Comparison of ENCODE assay signal across 25 cellular contexts in the genomic region with DNA sequence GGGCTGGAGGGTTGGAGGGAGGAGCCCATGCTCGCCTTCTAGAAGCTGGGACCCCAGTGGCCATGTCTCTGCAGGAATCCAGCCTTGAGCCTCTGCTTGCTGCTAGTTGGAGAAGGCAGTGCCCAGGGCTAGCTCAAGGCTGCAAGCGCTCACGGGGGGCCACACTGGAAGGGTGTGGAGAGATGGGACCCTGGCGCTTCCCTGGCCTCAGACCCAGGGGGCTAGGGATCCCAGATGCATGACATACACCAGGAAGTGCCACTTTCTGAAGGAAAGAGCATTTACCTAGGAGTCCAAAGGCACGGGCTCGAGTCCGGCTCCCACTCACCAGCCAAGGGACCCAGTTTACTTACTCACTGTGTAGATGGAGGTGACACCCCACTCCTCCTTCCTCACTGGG. TPM values are rescaled to one million over a fixed set of nuclear protein-coding genes. Genes with fewer than 3 reads are reported as not detected.
DNase-seq lines count a peak whose midpoint lies in the region; ATAC-seq, FAIRE-seq and TF ChIP-seq lines count a peak whose summit lies in the region.
"Had no signal": no experiment of that assay in that cellular context is flagged by ENCODE, and none has a peak within 500 bp of the region (broad histone marks: within the 10 kb centered on the region; RNA-seq: fewer than 3 reads in every experiment).

No MANE protein-coding gene starts in this region.

- H3K4me1 Mint-ChIP-seq in MCF 10A (ENCODE audit: insufficient read depth, unreplicated experiment), result peaks cover 8% of the 10 kb centered on the region
- H3K4me1 Mint-ChIP-seq: CD14-positive monocyte had no signal

- H3K56ac ChIP-seq in H1 (replicated peaks; ENCODE audit: insufficient read length, low read depth, low read length), result no peak overlapping the region

- H3K36me3 ChIP-seq in breast epithelium, result no peaks in the 10 kb centered on the region
- H3K36me3 ChIP-seq in H1 (ENCODE audit: control insufficient read depth in 2 of 4, insufficient read depth in 4 of 4, low read length in 3 of 4), result no peaks in the 10 kb centered on the region
- no peaks in the 10 kb centered on the region for H3K36me3 ChIP-seq in neuronal stem cell (replicated peaks in 1 of 2; ENCODE audit: control insufficient read depth in 2 of 2, insufficient read depth in 2 of 2, low read length in 2 of 2)
- H3K36me3 ChIP-seq in upper lobe of right lung, result no peaks in the 10 kb centered on the region
- no peaks in the 10 kb centered on the region for H3K36me3 ChIP-seq in transverse colon
- H3K36me3 ChIP-seq: Peyer's patch had no signal

- no peak overlapping the region for H3K4me3 ChIP-seq in breast epithelium
- H3K4me3 ChIP-seq in H1 (ENCODE audit: extremely low read depth in 1 of 4, insufficient read depth in 2 of 4, low read depth in 3 of 4, low read length in 4 of 4), result no peak overlapping the region
- no peak overlapping the region for H3K4me3 ChIP-seq in neuronal stem cell (ENCODE audit: low read length in 2 of 2)
- no peak overlapping the region for H3K4me3 ChIP-seq in upper lobe of right lung
- no peak overlapping the region for H3K4me3 ChIP-seq in transverse colon
- H3K4me3 ChIP-seq: Peyer's patch had no signal

- H2BK20ac ChIP-seq in H1 (ENCODE audit: low read length), result no peak overlapping the region

- TF ChIP-seq EP300 in H1 (IDR thresholded peaks at IDR 0.05; ENCODE audit: borderline replicate concordance in 1 of 2, low read depth in 2 of 2, low read length in 2 of 2) (no peak), transverse colon (IDR thresholded peaks at IDR 0.05; ENCODE audit: low read depth) (no peak)

- intact Hi-C loops in breast epithelium (cut with DNase I; ENCODE audit: low total_unique reads), result no loop called here
- intact Hi-C loops in MCF 10A (cut with micrococcal nuclease), result no loop called here
- intact Hi-C loops in upper lobe of right lung (cut with DNase I), result no loop called here
- intact Hi-C loops in transverse colon (cut with DNase I; ENCODE audit: low total_unique reads), result no loop called here

- H3K4me1 ChIP-seq in breast epithelium (peaks cover 4 to 9% of the 10 kb centered on the region in 2 donors), H1 (replicated peaks in 1 of 4; ENCODE audit: control insufficient read depth in 3 of 4, insufficient read depth in 4 of 4, low read length in 3 of 4) (peaks cover 0 to 9% (median 1%) of the 10 kb centered on the region in 4 experiments; a peak in 2 of 7 replicates), neuronal stem cell (ENCODE audit: control insufficient read depth in 2 of 2, insufficient read depth in 1 of 2, low read depth in 1 of 2, low read length in 2 of 2) (peaks cover 2 to 12% of the 10 kb centered on the region in 2 donors), upper lobe of right lung (no peaks in the 10 kb centered on the region), transverse colon (peaks cover 0 to 6% (median 0%) of the 10 kb centered on the region in 4 donors)
- H3K4me1 ChIP-seq: Peyer's patch had no signal

- H2BK12ac ChIP-seq in H1 (ENCODE audit: low read depth, low read length) (0 out of 2 replicates have a peak overlapping the region, but pooled peaks have one; percentile 60), neuronal stem cell (ENCODE audit: low read length) (no peak overlapping the region)

- H3K14ac ChIP-seq in H1 (ENCODE audit: insufficient read length) (no peak overlapping the region), neuronal stem cell (ENCODE audit: low read length) (no peak overlapping the region)

- no peaks in the 10 kb centered on the region for H3K9me3 Mint-ChIP-seq in MCF 10A (ENCODE audit: unreplicated experiment)
- H3K9me3 Mint-ChIP-seq: CD14-positive monocyte had no signal

- H3K79me1 ChIP-seq in H1 (ENCODE audit: low read depth, low read length), result no peaks in the 10 kb centered on the region
- no peaks in the 10 kb centered on the region for H3K79me1 ChIP-seq in neuronal stem cell (ENCODE audit: low read depth, low read length)

- no peak overlapping the region for H3K27ac Mint-ChIP-seq in MCF 10A (ENCODE audit: low read depth, unreplicated experiment)
- H3K27ac Mint-ChIP-seq: CD14-positive monocyte had no signal

- no peak for FAIRE-seq in H1 (lab: Jason Lieb, UNC)
- FAIRE-seq: D721Med, GM18507, H54 had no signal

- CTCF ChIA-PET in MCF 10A (lab: Yijun Ruan, JAX) (interaction anchor here (0.6 to 11.7 kb wide), 11 partner anchors 9 to 530 kb away, joined by 3 to 250 read pairs (median 5); no protein-coding TSS in a partner anchor), H1 (lab: Charles Lee; ENCODE audit: partially characterized antibody) (interaction anchor here (0.7 to 12.6 kb wide), 11 partner anchors 8 to 593 kb away, joined by 3 to 143 read pairs (median 4); no protein-coding TSS in a partner anchor)

- peaks cover 18% of the 10 kb centered on the region for H3K36me3 Mint-ChIP-seq in MCF 10A (ENCODE audit: insufficient read depth, unreplicated experiment)
- H3K36me3 Mint-ChIP-seq: CD14-positive monocyte had no signal

- no peak overlapping the region for H2BK15ac ChIP-seq in H1 (ENCODE audit: low read length)
- no peak overlapping the region for H2BK15ac ChIP-seq in neuronal stem cell (ENCODE audit: low read length)

- TF ChIP-seq POLR2A in breast epithelium (IDR thresholded peaks at IDR 0.05) (no peak), H1 (IDR thresholded peaks at IDR 0.05; ENCODE audit: control extremely low read depth in 1 of 2, low read depth in 2 of 2, low read length in 2 of 2) (no peak), transverse colon (IDR thresholded peaks at IDR 0.05) (no peak)

- DNase-seq in breast epithelium (ENCODE audit: low spot score in 2 of 2) (no peak), MCF 10A (ENCODE audit: unreplicated experiment) (no peak), H1 (ENCODE audit: low read depth in 1 of 2, low spot score in 2 of 2) (no peak), neuronal stem cell (ENCODE audit: low spot score) (no peak), upper lobe of right lung (peak; percentile 29), transverse colon (no peak), NCI-H146 treated with DMSO at 0.1 percent for 48 hours (lab: John Stamatoyannopoulos, UW; ENCODE audit: unreplicated experiment) (no peak)
- DNase-seq: 8988T, AML-193, DMS53, GDM1, Kasumi-1, NCI-H1092 treated with DMSO at 0.1 percent for 48 hours, NCI-H1436 treated with DMSO at 0.1 percent for 48 hours, NCI-H2029 treated with DMSO at 0.1 percent for 48 hours, NCI-H226, NCI-H510A treated with DMSO at 0.1 percent for 48 hours, NCI-H774, Peyer's patch had no signal

- H2BK120ac ChIP-seq in H1 (replicated peaks; ENCODE audit: low read depth, low read length) (no peak overlapping the region), neuronal stem cell (ENCODE audit: low read depth, low read length) (no peak overlapping the region)

- H3K4me3 Mint-ChIP-seq in MCF 10A (ENCODE audit: unreplicated experiment), result no peak overlapping the region
- H3K4me3 Mint-ChIP-seq: CD14-positive monocyte had no signal

- H3K9me3 ChIP-seq in breast epithelium (no peaks in the 10 kb centered on the region), H1 (ENCODE audit: insufficient read depth in 2 of 2, low read depth in 1 of 2, low read length in 1 of 2) (no peaks in the 10 kb centered on the region), neuronal stem cell (replicated peaks in 1 of 2; ENCODE audit: control insufficient read depth in 2 of 2, insufficient read depth in 1 of 2, low read depth in 1 of 2, low read length in 2 of 2) (no peaks in the 10 kb centered on the region), upper lobe of right lung (no peaks in the 10 kb centered on the region), transverse colon (no peaks in the 10 kb centered on the region)
- H3K9me3 ChIP-seq: Peyer's patch had no signal

- H3K4me2 ChIP-seq in H1 (ENCODE audit: insufficient read depth in 1 of 2, low read depth in 2 of 2, low read length in 2 of 2), result no peak overlapping the region
- H3K4me2 ChIP-seq in neuronal stem cell (ENCODE audit: insufficient read depth, low read length, poor library complexity, severe bottlenecking), result no peak overlapping the region

- ATAC-seq in upper lobe of right lung (no peak), HG03520 (IDR thresholded peaks at IDR 0.05; ENCODE audit: unreplicated experiment) (no peak)
- ATAC-seq: SK-N-SH treated with all-trans-retinoic acid at 6 μM for 48 hours had no signal

- H4K91ac ChIP-seq in H1 (replicated peaks; ENCODE audit: insufficient read length, low read length) (no peak overlapping the region), neuronal stem cell (ENCODE audit: low read depth, low read length, poor library complexity) (peak overlapping the region; percentile 61)

- POLR2A ChIA-PET in MCF 10A (lab: Yijun Ruan, JAX), result interaction anchor here (0.6 kb wide), 2 partner anchors 50 to 644 kb away, joined by 3 to 4 read pairs; no protein-coding TSS in a partner anchor
- POLR2A ChIA-PET in H1 (lab: Charles Lee; ENCODE audit: partially characterized antibody), result interaction anchor here (0.6 to 1.1 kb wide), 3 partner anchors 10 to 193 kb away, joined by 3 read pairs; no protein-coding TSS in a partner anchor

- H3K23ac ChIP-seq in H1 (ENCODE audit: insufficient read length), result no peak overlapping the region
- no peak overlapping the region for H3K23ac ChIP-seq in neuronal stem cell (ENCODE audit: low read depth, low read length, poor library complexity)

- H2AK5ac ChIP-seq in H1 (ENCODE audit: low read depth, low read length) (no peak overlapping the region), neuronal stem cell (ENCODE audit: low read depth, low read length) (no peak overlapping the region)

- no peaks in the 10 kb centered on the region for H3K79me2 ChIP-seq in H1 (ENCODE audit: control insufficient read depth in 1 of 2, insufficient read depth in 2 of 2, low read length in 2 of 2)

- H4K20me1 ChIP-seq in H1 (replicated peaks in 1 of 2; ENCODE audit: control insufficient read depth in 1 of 2, insufficient read depth in 2 of 2, low read length in 2 of 2), result no peaks in the 10 kb centered on the region

- no peak for TF ChIP-seq RAD21 in H1 (IDR thresholded peaks at IDR 0.05 in 1 of 2, conservative IDR thresholded peaks at IDR 0.05 in 1 of 2; ENCODE audit: low read depth in 2 of 2, low read length in 2 of 2)

- H3K27ac ChIP-seq in breast epithelium, result peak overlapping the region; percentile 33 to 38
- H3K27ac ChIP-seq in H1 (ENCODE audit: low read depth, low read length), result no peak overlapping the region
- H3K27ac ChIP-seq in neuronal stem cell (replicated peaks; ENCODE audit: low read length), result no peak overlapping the region
- no peak overlapping the region for H3K27ac ChIP-seq in upper lobe of right lung
- H3K27ac ChIP-seq in transverse colon, result no peak overlapping the region
- H3K27ac ChIP-seq: Peyer's patch had no signal

- H4K8ac ChIP-seq in H1 (ENCODE audit: extremely low read depth, insufficient read depth, low read length) (no peak overlapping the region), neuronal stem cell (ENCODE audit: low read depth, low read length) (no peak overlapping the region)

- H3K27me3 ChIP-seq in breast epithelium (no peaks in the 10 kb centered on the region), H1 (replicated peaks in 1 of 4; ENCODE audit: control insufficient read depth in 3 of 4, extremely low read depth in 1 of 4, insufficient read depth in 3 of 4, low read length in 3 of 4) (no peaks in the 10 kb centered on the region), neuronal stem cell (ENCODE audit: control insufficient read depth in 3 of 3, insufficient read depth in 3 of 3, low read depth in 1 of 3, low read length in 3 of 3) (peaks cover 0 to 6% (median 0%) of the 10 kb centered on the region in 3 experiments), upper lobe of right lung (no peaks in the 10 kb centered on the region), transverse colon (no peaks in the 10 kb centered on the region)
- H3K27me3 ChIP-seq: Peyer's patch had no signal

- H3K9ac ChIP-seq in H1 (replicated peaks in 1 of 4; ENCODE audit: extremely low read depth in 1 of 4, low read depth in 3 of 4, low read length in 3 of 4) (no peak overlapping the region), neuronal stem cell (ENCODE audit: low read depth, low read length, poor library complexity) (no peak overlapping the region)

- WGBS in H1 (ENCODE audit: extremely low coverage in 1 of 2, insufficient coverage in 1 of 2, insufficient read length in 1 of 2, insufficient replicate concordance in 2 of 2, low coverage in 1 of 2, low lambda C conversion rate in 2 of 2, missing lambda C conversion rate in 1 of 2), 2 experiments, result 95% methylated on average over 7 of the region's 7 CpGs; no CpG with 5 or more reads in 1 of the 2 experiments
- WGBS in neuronal stem cell (ENCODE audit: extremely low coverage in 2 of 2, insufficient read length in 2 of 2, insufficient replicate concordance in 1 of 2), 2 donors, result no CpG with 5 or more reads among the region's 7 CpGs
- WGBS in transverse colon (ENCODE audit: low coverage in 1 of 2), 2 donors, result 90% methylated on average over 7 of the region's 7 CpGs; no CpG with 5 or more reads in 1 of the 2 donors

- H3K23me2 ChIP-seq in H1 (ENCODE audit: low read depth, low read length), result no peaks in the 10 kb centered on the region

- H2AFZ ChIP-seq in H1 (ENCODE audit: low read length), result no peak overlapping the region
- H2AFZ ChIP-seq in neuronal stem cell (ENCODE audit: low read length), result no peak overlapping the region

- no TSS peak for BruUV-seq in MCF 10A (replicated peaks; lab: Mats Ljungman, UMichigan)

- no peaks in the 10 kb centered on the region for H3K27me3 Mint-ChIP-seq in MCF 10A (ENCODE audit: insufficient read depth, unreplicated experiment)

- H3K18ac ChIP-seq in H1 (ENCODE audit: extremely low read depth, low read length) (no peak overlapping the region), neuronal stem cell (ENCODE audit: low read length) (peak overlapping the region; percentile 55)

- H3K4ac ChIP-seq in H1 (replicated peaks; ENCODE audit: insufficient read length, low read depth, low read length) (no peak overlapping the region), neuronal stem cell (ENCODE audit: low read length) (no peak overlapping the region)

- in situ Hi-C loops in transverse colon (cut with MboI; ENCODE audit: low pct_ligation_motif_present in 1 of 4, low pct_unique_long_range_greater_than_20kb in 1 of 4, low sequenced_read_pairs in 3 of 4), result loop anchor here in 2 of 4 donors (25.0 kb wide), 2 partner anchors 522 to 778 kb away; partner anchors contain the start of gene NEK2 (in 1 of the 2)

- H2BK5ac ChIP-seq in H1 (ENCODE audit: low read depth, low read length) (no peak overlapping the region; the same call in 1 of the 2 replicates), neuronal stem cell (ENCODE audit: low read length) (no peak overlapping the region)

- H4K5ac ChIP-seq in H1 (ENCODE audit: insufficient read length, low read depth, low read length), result no peak overlapping the region

- TF ChIP-seq CTCF in breast epithelium (IDR thresholded peaks at IDR 0.05), result no peak
- TF ChIP-seq CTCF in MCF 10A (IDR thresholded peaks at IDR 0.05; ENCODE audit: unreplicated experiment), result no peak
- TF ChIP-seq CTCF in H1 (IDR thresholded peaks at IDR 0.05; ENCODE audit: control extremely low read depth in 1 of 3, insufficient read depth in 1 of 3, low read depth in 1 of 3, low read length in 3 of 3), result no peak
- TF ChIP-seq CTCF in upper lobe of right lung (IDR thresholded peaks at IDR 0.05), result no peak
- TF ChIP-seq CTCF in transverse colon (IDR thresholded peaks at IDR 0.05), result no peak

RNA-seq across cellular contexts. Expression of gene NENF, which starts 32.6 kb away (rescaled TPM):
- 100 to 1,000 TPM in 2 of 3 donors, 10 to 100 TPM in 1; 78.9 to 142 (median 142) TPM for total RNA-seq in breast epithelium
- total RNA-seq in MCF 10A (2022), result 110 and 122 TPM in 2 replicates
- total RNA-seq in H1 (2021; fragmentation: NEBNext Ultra II Directional; extraction: Animal tissue kit (Norgen Biotek cat#: 25700)), result 27.0 and 28.5 TPM in 2 replicates
- 22.1 and 28.0 TPM in 2 replicates for polyA plus RNA-seq in H1 (2011; rRNA removed)
- polyA plus RNA-seq in H1 (2011; cell fraction: cytosol; rRNA removed), result 23.4 TPM
- 24.0 TPM for polyA plus RNA-seq in H1 (2011; cell fraction: nucleus; rRNA removed)
- 35.4 to 45.5 TPM (median 38.2 TPM) in 4 replicates for polyA plus RNA-seq in H1 (2012, experiment 1 of 2)
- 38.7 TPM for polyA plus RNA-seq in H1 (2012, experiment 2 of 2)
- polyA plus RNA-seq in H1 (2013, experiment 1 of 2), result 33.8 TPM
- 38.4 TPM for polyA plus RNA-seq in H1 (2013, experiment 2 of 2)
- 7.1 and 7.4 TPM in 2 replicates for polyA minus RNA-seq in H1 (2011; rRNA and poly(A)+ RNA removed)
- polyA minus RNA-seq in H1 (2011; cell fraction: cytosol; rRNA and poly(A)+ RNA removed), result 9.5 TPM
- polyA minus RNA-seq in H1 (2011; cell fraction: nucleus; rRNA and poly(A)+ RNA removed), result 8.0 TPM
- 27.0 TPM for polyA plus RNA-seq in neuronal stem cell (2013, experiment 1 of 2)
- polyA plus RNA-seq in neuronal stem cell (2013, experiment 2 of 2), result 26.9 TPM
- 45.6 TPM for total RNA-seq in upper lobe of right lung
- total RNA-seq in transverse colon, result 10 to 100 TPM; 24.2 to 91.5 (median 35.7) TPM

RNA-seq across cellular contexts. Expression of gene PACC1, which starts 50.6 kb away (rescaled TPM):
- 1 to 10 TPM; 2.7 to 6.2 (median 4.2) TPM for total RNA-seq in breast epithelium
- 23.0 and 23.3 TPM in 2 replicates for total RNA-seq in MCF 10A (2022)
- total RNA-seq in H1 (2021; fragmentation: NEBNext Ultra II Directional; extraction: Animal tissue kit (Norgen Biotek cat#: 25700)), result 16.7 and 18.8 TPM in 2 replicates
- polyA plus RNA-seq in H1 (2011; rRNA removed), result 20.8 and 23.5 TPM in 2 replicates
- polyA plus RNA-seq in H1 (2011; cell fraction: cytosol; rRNA removed), result 21.5 TPM
- polyA plus RNA-seq in H1 (2011; cell fraction: nucleus; rRNA removed), result 23.1 TPM
- 10.6 to 17.3 TPM (median 14.4 TPM) in 4 replicates for polyA plus RNA-seq in H1 (2012, experiment 1 of 2)
- 9.3 TPM for polyA plus RNA-seq in H1 (2012, experiment 2 of 2)
- 14.9 TPM for polyA plus RNA-seq in H1 (2013, experiment 1 of 2)
- polyA plus RNA-seq in H1 (2013, experiment 2 of 2), result 16.5 TPM
- polyA minus RNA-seq in H1 (2011; rRNA and poly(A)+ RNA removed), result 37.6 and 48.3 TPM in 2 replicates
- 20.5 TPM for polyA minus RNA-seq in H1 (2011; cell fraction: cytosol; rRNA and poly(A)+ RNA removed)
- polyA minus RNA-seq in H1 (2011; cell fraction: nucleus; rRNA and poly(A)+ RNA removed), result 28.2 TPM
- 19.2 TPM for polyA plus RNA-seq in neuronal stem cell (2013, experiment 1 of 2)
- polyA plus RNA-seq in neuronal stem cell (2013, experiment 2 of 2), result 18.7 TPM
- total RNA-seq in upper lobe of right lung, result 9.7 TPM
- total RNA-seq in transverse colon, result 1 to 10 TPM in 3 of 4 donors, not detected in 1; 2.6 to 4.6 (median 2.7) TPM

Comparison
In these comparisons a context has a peak if more than half of its experiments do, and no peak if none do; other contexts are left out.
1. H3K27ac ChIP-seq: peak in breast epithelium (2 of 2); none in H1 (single experiment), neuronal stem cell (single experiment), upper lobe of right lung (single experiment) and transverse colon (0 of 4).